In the genomic region with DNA sequence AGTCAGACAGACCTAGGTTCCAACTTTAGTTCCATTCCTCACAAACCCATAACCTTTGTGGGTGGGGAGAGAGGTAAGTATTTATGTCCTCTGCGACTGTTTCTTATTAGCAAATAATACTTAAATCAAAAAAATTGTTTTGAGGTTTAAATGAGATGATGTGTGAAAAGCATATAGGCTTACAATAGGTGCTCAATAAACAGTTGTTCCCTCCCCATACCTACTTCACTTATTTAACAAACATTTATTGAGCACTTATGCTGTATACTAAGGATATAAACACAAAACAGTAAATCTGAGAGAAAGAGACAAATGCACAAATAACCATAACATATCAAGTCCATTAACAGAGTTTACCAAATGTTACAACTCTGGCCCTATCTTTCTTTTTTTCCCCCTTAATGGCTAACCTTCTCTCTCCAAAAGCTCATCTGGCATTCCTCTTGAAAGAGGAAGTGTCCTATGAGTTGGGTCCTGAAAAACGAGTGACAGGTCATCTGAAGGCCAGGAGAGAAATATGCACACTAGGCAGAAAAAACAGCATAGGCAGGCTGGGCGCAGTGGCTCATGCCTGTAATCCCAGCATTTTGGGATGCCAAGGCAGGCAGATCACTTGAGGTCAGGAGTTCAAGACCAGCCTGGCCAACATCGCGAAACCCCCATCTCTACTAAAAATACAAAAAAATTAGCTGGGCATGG, we compare ENCODE assay signal across 29 cellular contexts. TPM values are rescaled to one million over a fixed set of nuclear protein-coding genes. Genes with fewer than 3 reads are reported as not detected.
"Had no signal": no experiment of that assay in that cellular context is flagged by ENCODE, and none has a peak within 500 bp of the region (broad histone marks: within the 10 kb centered on the region; RNA-seq: fewer than 3 reads in every experiment).

No MANE protein-coding gene starts in this region.

- H3K4me3 ChIP-seq: dorsolateral prefrontal cortex, gastrocnemius medialis, lower lobe of right lung, ovary, psoas muscle, sigmoid colon, spleen, suprapubic skin, transverse colon, upper lobe of right lung, uterus had no signal

- FAIRE-seq: keratinocyte had no signal

- ATAC-seq: esophagus mucosa; gastrocnemius medialis; left ventricle myocardium superior; lower lobe of right lung; natural killer cell; psoas muscle; right cardiac atrium; stimulated activated naive B cell treated with anti-CD40 and anti-IgM and Interleukin-4, amounts not matched to agents 10 μg/mL and 1 μg/mL and 100 μg/mL, for 72 hours; upper lobe of right lung had no signal

- H3K4me1 ChIP-seq: lower lobe of right lung, psoas muscle, upper lobe of right lung, uterus had no signal

- H3K9me3 ChIP-seq: gastrocnemius medialis, lower lobe of right lung, ovary, psoas muscle, sigmoid colon, spleen, suprapubic skin, transverse colon, upper lobe of right lung, uterus had no signal

- DNase-seq: dorsolateral prefrontal cortex; effector CD4-positive, alpha-beta T cell; foreskin fibroblast; gastrocnemius medialis; head of caudate nucleus; left ventricle myocardium superior; lower lobe of right lung; natural killer cell; occipital lobe; ovary; posterior cingulate gyrus; psoas muscle; right cardiac atrium; sigmoid colon; spleen; stimulated activated naive B cell treated with anti-CD40 and anti-IgM and Interleukin-4, amounts not matched to agents 10 μg/mL and 1 μg/mL and 100 μg/mL, for 72 hours; transverse colon; upper lobe of right lung; uterus had no signal

- H3K36me3 ChIP-seq: gastrocnemius medialis, lower lobe of right lung, ovary, sigmoid colon, spleen, suprapubic skin, transverse colon, upper lobe of right lung, uterus had no signal

- H3K27ac ChIP-seq: epithelial cell of prostate, gastrocnemius medialis, lower lobe of right lung, ovary, psoas muscle, sigmoid colon, spleen, suprapubic skin, transverse colon, upper lobe of right lung, uterus had no signal

- H3K27me3 ChIP-seq: dorsolateral prefrontal cortex, gastrocnemius medialis, ovary, sigmoid colon, spleen, suprapubic skin, transverse colon, upper lobe of right lung, uterus had no signal

RNA-seq across cellular contexts. Expression of a gene that starts 48.4 kb away (rescaled TPM):
- total RNA-seq: esophagus mucosa, gastrocnemius medialis, glomerular endothelial cell, left ventricle myocardium superior, mononuclear cell, natural killer cell, suprapubic skin, transverse colon, upper lobe of right lung had no signal
- polyA plus RNA-seq: keratinocyte, neural cell had no signal

RNA-seq across cellular contexts. Expression of a gene that starts 59.8 kb away (rescaled TPM):
- total RNA-seq: esophagus mucosa, gastrocnemius medialis, glomerular endothelial cell, left ventricle myocardium superior, lower lobe of right lung, mesenteric fat pad, mononuclear cell, natural killer cell, ovary, psoas muscle, renal cortical epithelial cell, right cardiac atrium, skeletal muscle tissue, spleen, upper lobe of right lung had no signal
- polyA plus RNA-seq: keratinocyte, right cardiac atrium, spleen had no signal
